Comparison of ENCODE assay signal across 8 cellular contexts in the genomic region with DNA sequence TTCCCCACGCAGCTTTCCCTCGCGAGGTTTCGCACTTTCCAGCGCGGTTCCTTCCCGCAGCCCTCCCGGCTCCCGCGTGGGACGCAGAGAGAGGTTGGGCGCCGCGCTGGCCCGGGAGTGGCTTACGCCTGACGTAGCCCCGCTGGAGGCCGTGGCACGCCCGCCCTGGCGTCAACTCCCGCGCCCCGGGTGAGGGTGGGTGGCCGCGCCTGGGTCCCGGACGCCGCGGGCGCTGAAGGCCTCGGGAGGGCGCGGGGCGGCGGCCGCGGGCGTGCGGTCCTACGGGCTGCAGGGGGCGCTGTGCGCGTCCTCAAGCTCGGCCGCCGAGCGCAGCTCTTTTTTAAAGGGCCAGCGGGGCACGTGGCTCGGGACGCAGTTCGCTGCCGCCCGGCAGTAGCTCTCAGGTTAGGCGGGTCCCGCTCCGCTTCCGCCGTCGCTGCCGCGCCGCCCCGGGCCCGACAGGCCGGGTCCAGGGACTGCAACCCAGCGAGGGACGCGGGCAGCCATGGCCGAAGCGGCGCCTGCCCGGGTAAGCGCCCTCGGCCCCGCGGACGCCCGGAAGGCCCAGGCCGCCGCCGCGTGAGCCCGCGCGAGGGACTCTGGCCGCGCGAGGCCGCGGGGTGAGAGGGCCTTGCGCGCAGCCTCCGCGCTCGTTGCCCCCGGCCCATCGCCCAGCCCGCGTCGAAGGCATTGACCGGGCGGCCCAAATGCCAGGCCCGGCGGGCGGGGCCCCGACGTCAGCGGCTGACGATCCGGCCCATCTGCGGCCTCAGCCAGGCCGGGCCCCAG. TPM values are rescaled to one million over a fixed set of nuclear protein-coding genes. Genes with fewer than 3 reads are reported as not detected.
DNase-seq lines count a peak whose midpoint lies in the region; ATAC-seq and TF ChIP-seq lines count a peak whose summit lies in the region.

A gene (plus strand): TSS at position 368 of the 789 bp plus-strand sequence. CDS start 138 bp downstream, at position 506.

- H3K4me1 ChIP-seq in BLaER1, result peaks cover 24% of the 10 kb centered on the region
- no peaks in the 10 kb centered on the region for H3K4me1 ChIP-seq in right lobe of liver

- peak within 1 kb of the TSS; percentile 89 for H3K27ac ChIP-seq in BLaER1
- H3K27ac ChIP-seq in right lobe of liver, result peak within 1 kb of the TSS; percentile 53 to 80 (median 73)

- TF ChIP-seq CTCF in right lobe of liver (IDR thresholded peaks at IDR 0.05), result peak; percentile 88 to 99 (median 92)

- peak within 1 kb of the TSS; percentile 70 for H3K4me3 ChIP-seq in BLaER1
- peak within 1 kb of the TSS; percentile 46 to 59 (median 47) for H3K4me3 ChIP-seq in right lobe of liver

- peaks cover 20% of the 10 kb centered on the region for H3K36me3 ChIP-seq in BLaER1
- H3K36me3 ChIP-seq in right lobe of liver, result peaks cover 0 to 7% (median 3%) of the 10 kb centered on the region in 4 donors

- 0% methylated on average over 5 of the region's 115 CpGs for WGBS in right lobe of liver (ENCODE audit: insufficient coverage, low coverage, low lambda C conversion rate, missing lambda C conversion rate)

- H3K9ac ChIP-seq in BLaER1, result peak within 1 kb of the TSS; percentile 80

- no peaks in the 10 kb centered on the region for H3K27me3 ChIP-seq in BLaER1
- H3K27me3 ChIP-seq in right lobe of liver, result no peaks in the 10 kb centered on the region

- H3K9me3 ChIP-seq in BLaER1 (no peaks in the 10 kb centered on the region), right lobe of liver (no peaks in the 10 kb centered on the region)

- peak; percentile 55 to 81 for DNase-seq in NCI-H524 (lab: John Stamatoyannopoulos, UW)
- DNase-seq in activated CD4-positive, alpha-beta T cell treated with anti-CD3 and anti-CD28 coated beads, Interleukin-2, amount 50 U/mL, for 1 hour, result peak; percentile 83
- DNase-seq in dermis blood vessel endothelial cell, result peak; percentile 92
- peak; percentile 87 to 90 (median 87) for DNase-seq in right lobe of liver
- DNase-seq in stimulated activated CD4-positive, alpha-beta T cell treated with anti-CD3 and anti-CD28 coated beads, Interleukin-4, amount 100 ng/mL, for 24 hours, result peak; percentile 85

- intact Hi-C loops in right lobe of liver (cut with DNase I), result no loop called here

- H4K20me1 ChIP-seq in BLaER1, result peaks cover 8% of the 10 kb centered on the region; the same call in 1 of the 2 replicates

- peak within 1 kb of the TSS; percentile 94 for H3K4me2 ChIP-seq in BLaER1

- TF ChIP-seq POLR2A in GM19099 (IDR thresholded peaks at IDR 0.05; ENCODE audit: extremely low read depth, insufficient read length, low read depth), result peak; percentile 68
- TF ChIP-seq POLR2A in right lobe of liver (IDR thresholded peaks at IDR 0.05), result peak; percentile 37

- ATAC-seq in HG03378 (IDR thresholded peaks at IDR 0.05; ENCODE audit: unreplicated experiment), result peak; percentile 76
- ATAC-seq in right lobe of liver, result peak; percentile 95 to 98 (median 96)

RNA-seq across cellular contexts. Expression of the gene that starts here (rescaled TPM):
- total RNA-seq in dermis blood vessel endothelial cell, result 6.7 and 7.5 TPM in 2 replicates
- 1 to 10 TPM; 1.5 to 4.9 (median 3.0) TPM for total RNA-seq in right lobe of liver

Comparison
In these comparisons a context has a peak if more than half of its experiments do, and no peak if none do; other contexts are left out.
1. Peak in every context shown above with its lines: DNase-seq, ATAC-seq, H3K4me3 ChIP-seq and H3K27ac ChIP-seq.